ENCODE assay signal across 18 cellular contexts in the genomic region with DNA sequence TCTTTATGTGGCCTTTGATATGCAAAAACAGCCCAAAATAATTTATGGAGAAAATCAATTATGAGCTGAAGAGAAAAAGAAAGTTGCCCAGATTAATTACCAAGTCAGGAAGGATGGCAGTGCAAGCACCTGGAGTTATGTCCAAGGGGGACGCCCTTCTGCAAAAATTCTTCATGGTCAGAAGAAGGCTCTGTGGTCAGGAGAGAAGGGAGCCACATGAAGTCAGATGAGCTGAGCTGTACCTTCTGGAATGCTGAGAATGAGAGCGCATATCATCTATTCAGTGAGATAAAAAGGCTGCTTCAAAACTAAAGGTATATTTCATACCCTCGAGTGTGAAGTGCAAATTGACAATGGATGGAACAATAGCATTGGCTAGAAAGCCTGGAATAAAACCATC.
DNase-seq lines count a peak whose midpoint lies in the region; FAIRE-seq and TF ChIP-seq lines count a peak whose summit lies in the region.
"Had no signal": no experiment of that assay in that cellular context is flagged by ENCODE, and none has a peak within 500 bp of the region (broad histone marks: within the 10 kb centered on the region; RNA-seq: fewer than 3 reads in every experiment).

No MANE protein-coding gene starts in this region.

- H3K79me2 ChIP-seq in keratinocyte (ENCODE audit: control insufficient read depth, insufficient read depth, low read length), result no peaks in the 10 kb centered on the region

- POLR2A ChIA-PET in AG04450 (lab: Yijun Ruan, JAX) (interaction anchor here (0.6 kb wide), 1 partner anchor 68 kb away, joined by 4 read pairs; no protein-coding TSS in a partner anchor), GM10248 (lab: Yijun Ruan, JAX) (no interaction called here)

- no peaks in the 10 kb centered on the region for H4K20me1 ChIP-seq in keratinocyte (ENCODE audit: control insufficient read depth, extremely low read depth, insufficient read depth, low read length)

- H3K4me3 ChIP-seq in AG04450 (ENCODE audit: low read depth, low read length), result no peak overlapping the region
- H3K4me3 ChIP-seq in astrocyte of the cerebellum (ENCODE audit: low read depth, low read length), result no peak overlapping the region
- peak overlapping the region in 2 of 3 experiments; percentile 43 to 52 for H3K4me3 ChIP-seq in keratinocyte (ENCODE audit: control insufficient read depth in 2 of 3, extremely low read depth in 1 of 3, insufficient read depth in 2 of 3, low read depth in 1 of 3, low read length in 3 of 3)
- H3K4me3 ChIP-seq: lower lobe of right lung, ovary, SJCRH30, upper lobe of left lung had no signal

- dilution Hi-C loops in keratinocyte (cut with MboI; ENCODE audit: extremely low pct_ligation_motif_present, low sequenced_read_pairs), result no loop called here

- no peak overlapping the region for H3K27ac ChIP-seq in AG04450 (ENCODE audit: low read depth, low read length)
- peak overlapping the region; percentile 75 for H3K27ac ChIP-seq in keratinocyte (ENCODE audit: control insufficient read depth, insufficient read depth, low read length)
- H3K27ac ChIP-seq: HL-60, lower lobe of right lung, ovary, SJCRH30, upper lobe of left lung had no signal

- no peaks in the 10 kb centered on the region for H3K27me3 ChIP-seq in AG04450 (ENCODE audit: control insufficient read depth, insufficient read depth, low read length)
- H3K27me3 ChIP-seq in keratinocyte (ENCODE audit: control insufficient read depth, extremely low read depth, insufficient read depth, low read length), result no peaks in the 10 kb centered on the region
- H3K27me3 ChIP-seq: ovary, SJCRH30, upper lobe of left lung had no signal

- intact Hi-C loops in posterior cingulate gyrus (cut with DNase I), result no loop called here

- DNase-seq in AG04450 (ENCODE audit: low read depth, low spot score) (peak; percentile 43), HT1080 (ENCODE audit: low read depth) (peak; percentile 92), astrocyte of the cerebellum (ENCODE audit: low read depth) (peak; percentile 62), keratinocyte (ENCODE audit: low read depth, low spot score) (peak; percentile 74), GM10248 (ENCODE audit: extremely low spot score) (no peak), posterior cingulate gyrus (no peak), COLO668 (lab: John Stamatoyannopoulos, UW; ENCODE audit: unreplicated experiment) (no peak), SKM-1 treated with dmso at 0.1 percent for 144 hours (lab: John Stamatoyannopoulos, UW; ENCODE audit: unreplicated experiment) (no peak)
- DNase-seq: activated CD4-positive, CD25-positive, alpha-beta regulatory T cell; activated T-cell treated with anti-CD3 and anti-CD28 coated beads for 4 hours; lower lobe of right lung; NCI-H1092 treated with DMSO at 0.1 percent for 48 hours; NCI-H82; ovary; SJCRH30; upper lobe of left lung had no signal

- in situ Hi-C loops in astrocyte of the cerebellum (cut with HindIII; ENCODE audit: low sequenced_read_pairs), result no loop called here

- H3K9ac ChIP-seq in keratinocyte (ENCODE audit: control insufficient read depth, extremely low read depth, insufficient read depth, low read length), result peak overlapping the region; percentile 49

- peaks cover 37% of the 10 kb centered on the region for H3K4me1 ChIP-seq in keratinocyte (ENCODE audit: control insufficient read depth, extremely low read depth, insufficient read depth, low read length)
- H3K4me1 ChIP-seq: lower lobe of right lung, SJCRH30, upper lobe of left lung had no signal

- no peak overlapping the region for H2AFZ ChIP-seq in keratinocyte (ENCODE audit: control insufficient read depth, low read length)

- H3K9me3 ChIP-seq in AG04450 (ENCODE audit: control insufficient read depth, insufficient read depth, low read length), result no peaks in the 10 kb centered on the region
- H3K9me3 ChIP-seq in keratinocyte (ENCODE audit: control insufficient read depth, low read depth, low read length), result no peaks in the 10 kb centered on the region
- H3K9me3 ChIP-seq: lower lobe of right lung, ovary, SJCRH30, upper lobe of left lung had no signal

- peak overlapping the region; percentile 79 for H3K4me2 ChIP-seq in keratinocyte (ENCODE audit: control insufficient read depth, extremely low read depth, insufficient read depth, low read depth, low read length)

- no peaks in the 10 kb centered on the region for H3K9me1 ChIP-seq in keratinocyte (ENCODE audit: control insufficient read depth, extremely low read depth, insufficient read depth, low read length)

- H3K36me3 ChIP-seq in keratinocyte (ENCODE audit: control insufficient read depth in 2 of 2, extremely low read depth in 1 of 2, insufficient read depth in 2 of 2, low read length in 2 of 2), result no peaks in the 10 kb centered on the region
- H3K36me3 ChIP-seq: lower lobe of right lung, ovary, SJCRH30, upper lobe of left lung had no signal

- TF ChIP-seq CTCF in AG04450 (IDR thresholded peaks at IDR 0.05; ENCODE audit: low read depth, low read length), result no peak
- TF ChIP-seq CTCF in astrocyte of the cerebellum (IDR thresholded peaks at IDR 0.05; ENCODE audit: low read depth, low read length, missing control alignments), result no peak
- peak in 1 of 3 experiments; percentile 6 for TF ChIP-seq CTCF in keratinocyte (optimal IDR thresholded peaks at IDR 0.05 in 1 of 3, IDR thresholded peaks at IDR 0.05 in 1 of 3, conservative IDR thresholded peaks at IDR 0.05 in 1 of 3; ENCODE audit: extremely low read depth in 1 of 3, insufficient read depth in 2 of 3, low read length in 3 of 3)
- TF ChIP-seq CTCF in GM10248 (IDR thresholded peaks at IDR 0.05; ENCODE audit: control extremely low read depth, extremely low read depth, low read depth, missing control alignments), result no peak

- CTCF ChIA-PET in AG04450 (lab: Charles Lee), result interaction anchor here (0.8 to 1.9 kb wide), 4 partner anchors 50 to 149 kb away, joined by 3 to 5 read pairs (median 4); no protein-coding TSS in a partner anchor
- CTCF ChIA-PET in GM10248 (lab: Yijun Ruan, JAX), result no interaction called here

- peak; percentile 81 for FAIRE-seq in keratinocyte (lab: Jason Lieb, UNC)
- FAIRE-seq: GM18507 had no signal

Comparison
In these comparisons a context has a peak if more than half of its experiments do, and no peak if none do; other contexts are left out.
1. DNase-seq: peak in AG04450 (single experiment), HT1080 (single experiment), astrocyte of the cerebellum (single experiment) and keratinocyte (single experiment); none in GM10248 (single experiment), posterior cingulate gyrus (0 of 10), COLO668 (single experiment) and SKM-1 treated with dmso at 0.1 percent for 144 hours (single experiment).
2. H3K4me3 ChIP-seq: peak in keratinocyte (2 of 3); none in AG04450 (single experiment) and astrocyte of the cerebellum (single experiment).